1 cellular context compared by ENCODE assay signal in the genomic region with DNA sequence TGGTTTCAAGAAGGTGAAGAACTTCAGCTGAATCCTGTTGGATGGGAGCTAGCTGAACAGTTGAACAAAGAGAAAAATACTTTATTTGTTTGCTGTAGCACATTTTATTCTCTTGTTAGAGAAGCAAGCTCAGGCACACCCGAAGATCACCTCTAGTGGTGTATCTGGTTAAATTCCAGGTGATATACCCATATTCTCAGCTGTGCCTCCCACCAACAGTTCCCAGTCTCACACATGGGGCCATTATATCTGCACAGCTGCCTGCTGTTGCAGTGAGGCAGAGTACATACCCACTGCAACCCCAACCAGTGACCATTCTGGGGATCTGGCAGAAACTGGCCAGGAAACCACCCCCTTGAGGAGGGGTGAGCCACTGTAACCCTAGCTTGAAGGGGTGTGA.
TF ChIP-seq lines count a peak whose summit lies in the region.

No MANE protein-coding gene starts in this region.

TF ChIP-seq in K562, 482 proteins besides CTCF, POLR2A, EP300 and RAD21:
- TF ChIP-seq ZNF253 (CRISPR knock-in tag; conservative IDR thresholded peaks at IDR 0.05) (no peak), GATAD2B (IDR thresholded peaks at IDR 0.05; ENCODE audit: borderline replicate concordance) (no peak), PML (IDR thresholded peaks at IDR 0.05; ENCODE audit: low read length) (no peak), DIDO1 (tag; IDR thresholded peaks at IDR 0.05; ENCODE audit: low read depth) (no peak), MEIS2 (IDR thresholded peaks at IDR 0.05; ENCODE audit: partially characterized antibody) (no peak), HMGN3 (IDR thresholded peaks at IDR 0.05; ENCODE audit: borderline replicate concordance, extremely low read depth, insufficient read length, low read depth, low read length) (no peak), GABPB2 (CRISPR knock-in tag; conservative IDR thresholded peaks at IDR 0.05) (no peak), SP1 (CRISPR knock-in tag; IDR thresholded peaks at IDR 0.05) (no peak), FUS (optimal IDR thresholded peaks at IDR 0.05; ENCODE audit: low read depth, low read length) (no peak), DACH1 (IDR thresholded peaks at IDR 0.05; ENCODE audit: partially characterized antibody) (no peak), XRCC5 (IDR thresholded peaks at IDR 0.05; ENCODE audit: low read depth, low read length) (no peak), NFRKB (IDR thresholded peaks at IDR 0.05; ENCODE audit: low read depth) (no peak), HEY1 (CRISPR knock-in tag; IDR thresholded peaks at IDR 0.05; ENCODE audit: borderline replicate concordance) (no peak), HMG20A (CRISPR knock-in tag; conservative IDR thresholded peaks at IDR 0.05) (no peak), ASH1L (IDR thresholded peaks at IDR 0.05; ENCODE audit: borderline replicate concordance, low read depth, partially characterized antibody) (no peak), ZBED1 (IDR thresholded peaks at IDR 0.05) (no peak), SRSF9 (IDR thresholded peaks at IDR 0.05; ENCODE audit: borderline replicate concordance, low read depth, low read length) (no peak)
- TF ChIP-seq, protein P1, sequence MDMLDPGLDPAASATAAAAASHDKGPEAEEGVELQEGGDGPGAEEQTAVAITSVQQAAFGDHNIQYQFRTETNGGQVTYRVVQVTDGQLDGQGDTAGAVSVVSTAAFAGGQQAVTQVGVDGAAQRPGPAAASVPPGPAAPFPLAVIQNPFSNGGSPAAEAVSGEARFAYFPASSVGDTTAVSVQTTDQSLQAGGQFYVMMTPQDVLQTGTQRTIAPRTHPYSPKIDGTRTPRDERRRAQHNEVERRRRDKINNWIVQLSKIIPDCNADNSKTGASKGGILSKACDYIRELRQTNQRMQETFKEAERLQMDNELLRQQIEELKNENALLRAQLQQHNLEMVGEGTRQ (CRISPR knock-in tag; IDR thresholded peaks at IDR 0.05): no peak
- TF ChIP-seq, protein P2, sequence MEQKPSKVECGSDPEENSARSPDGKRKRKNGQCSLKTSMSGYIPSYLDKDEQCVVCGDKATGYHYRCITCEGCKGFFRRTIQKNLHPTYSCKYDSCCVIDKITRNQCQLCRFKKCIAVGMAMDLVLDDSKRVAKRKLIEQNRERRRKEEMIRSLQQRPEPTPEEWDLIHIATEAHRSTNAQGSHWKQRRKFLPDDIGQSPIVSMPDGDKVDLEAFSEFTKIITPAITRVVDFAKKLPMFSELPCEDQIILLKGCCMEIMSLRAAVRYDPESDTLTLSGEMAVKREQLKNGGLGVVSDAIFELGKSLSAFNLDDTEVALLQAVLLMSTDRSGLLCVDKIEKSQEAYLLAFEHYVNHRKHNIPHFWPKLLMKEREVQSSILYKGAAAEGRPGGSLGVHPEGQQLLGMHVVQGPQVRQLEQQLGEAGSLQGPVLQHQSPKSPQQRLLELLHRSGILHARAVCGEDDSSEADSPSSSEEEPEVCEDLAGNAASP (IDR thresholded peaks at IDR 0.05): no peak
- TF ChIP-seq, protein P3, sequence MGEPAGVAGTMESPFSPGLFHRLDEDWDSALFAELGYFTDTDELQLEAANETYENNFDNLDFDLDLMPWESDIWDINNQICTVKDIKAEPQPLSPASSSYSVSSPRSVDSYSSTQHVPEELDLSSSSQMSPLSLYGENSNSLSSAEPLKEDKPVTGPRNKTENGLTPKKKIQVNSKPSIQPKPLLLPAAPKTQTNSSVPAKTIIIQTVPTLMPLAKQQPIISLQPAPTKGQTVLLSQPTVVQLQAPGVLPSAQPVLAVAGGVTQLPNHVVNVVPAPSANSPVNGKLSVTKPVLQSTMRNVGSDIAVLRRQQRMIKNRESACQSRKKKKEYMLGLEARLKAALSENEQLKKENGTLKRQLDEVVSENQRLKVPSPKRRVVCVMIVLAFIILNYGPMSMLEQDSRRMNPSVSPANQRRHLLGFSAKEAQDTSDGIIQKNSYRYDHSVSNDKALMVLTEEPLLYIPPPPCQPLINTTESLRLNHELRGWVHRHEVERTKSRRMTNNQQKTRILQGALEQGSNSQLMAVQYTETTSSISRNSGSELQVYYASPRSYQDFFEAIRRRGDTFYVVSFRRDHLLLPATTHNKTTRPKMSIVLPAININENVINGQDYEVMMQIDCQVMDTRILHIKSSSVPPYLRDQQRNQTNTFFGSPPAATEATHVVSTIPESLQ (CRISPR knock-in tag; IDR thresholded peaks at IDR 0.05): no peak
